In the genomic region with DNA sequence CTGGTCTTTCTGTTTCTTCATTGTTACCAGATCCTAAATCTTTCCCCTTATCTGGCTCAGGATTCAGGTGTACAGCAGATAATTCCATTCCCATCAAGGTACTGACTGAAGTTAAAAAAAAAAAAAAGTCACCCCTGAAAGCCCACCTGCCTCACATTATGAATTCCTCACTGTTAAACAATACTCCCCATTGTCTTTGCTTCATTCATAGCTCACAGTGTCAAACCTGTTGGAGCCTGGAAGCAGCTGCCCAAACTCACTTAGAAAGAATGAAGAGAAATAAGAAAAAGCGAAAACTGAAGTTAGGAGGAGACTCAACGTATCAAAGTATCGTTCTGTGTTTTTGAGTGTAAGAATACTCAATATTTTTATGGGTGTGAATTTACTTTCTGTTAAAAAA, we compare ENCODE assay signal across 17 cellular contexts. TPM values are rescaled to one million over a fixed set of nuclear protein-coding genes. Genes with fewer than 3 reads are reported as not detected.
DNase-seq lines count a peak whose midpoint lies in the region; ATAC-seq and TF ChIP-seq lines count a peak whose summit lies in the region.
"Had no signal": no experiment of that assay in that cellular context is flagged by ENCODE, and none has a peak within 500 bp of the region (broad histone marks: within the 10 kb centered on the region; RNA-seq: fewer than 3 reads in every experiment).

No MANE protein-coding gene starts in this region.

- H3K27me3 Mint-ChIP-seq in Calu3 (ENCODE audit: unreplicated experiment) (no peaks in the 10 kb centered on the region), GM23338 (ENCODE audit: insufficient read depth, low read depth, poor library complexity) (peaks cover 25% of the 10 kb centered on the region), brain (peaks cover 50% of the 10 kb centered on the region)

- no peak for ATAC-seq in GM23338
- no peak for ATAC-seq in psoas muscle
- ATAC-seq in HG03039 (IDR thresholded peaks at IDR 0.05; ENCODE audit: unreplicated experiment), result no peak
- ATAC-seq in GM18502 (IDR thresholded peaks at IDR 0.05; ENCODE audit: poor library complexity, unreplicated experiment), result no peak

- H3K36me3 ChIP-seq in GM23338 (ENCODE audit: insufficient read depth), result no peaks in the 10 kb centered on the region
- no peaks in the 10 kb centered on the region for H3K36me3 ChIP-seq in psoas muscle (ENCODE audit: insufficient read depth in 1 of 2, low read depth in 1 of 2)
- H3K36me3 ChIP-seq: HAP-1, SJCRH30 had no signal

- intact Hi-C loops in Calu3 (cut with micrococcal nuclease; ENCODE audit: unreplicated experiment) (loop anchor here (5.0 kb wide), 1 partner anchor 33 kb away; no protein-coding TSS in a partner anchor), psoas muscle (cut with DNase I) (loop anchor here (5.0 kb wide), 3 partner anchors 33 to 122 kb away; partner anchors contain the start of gene GOPC (in 1 of the 2))

- DNase-seq in Calu3, result no peak
- no peak for DNase-seq in GM23338 (ENCODE audit: low spot score)
- no peak for DNase-seq in psoas muscle
- no peak for DNase-seq in activated naive CD4-positive, alpha-beta T cell treated with anti-CD3 and anti-CD28 coated beads, Interleukin-2, amount 50 U/mL, for 16 hours
- DNase-seq: DMS79, NCI-H1694, NCI-H2081 treated with DMSO at 0.1 percent for 48 hours, NCI-H510A, PC-9 had no signal

- H3K27ac Mint-ChIP-seq in Calu3 (ENCODE audit: unreplicated experiment) (no peak overlapping the region), GM23338 (no peak overlapping the region), brain (no peak overlapping the region)

- H3K4me3 ChIP-seq in GM23338 (peak overlapping the region; percentile 85), psoas muscle (no peak overlapping the region)
- H3K4me3 ChIP-seq: HAP-1, PC-9, SJCRH30 had no signal

- CTCF ChIA-PET in Calu3 (lab: Charles Lee), result interaction anchor here (0.7 to 1.5 kb wide), 2 partner anchors 10 to 28 kb away, joined by 3 to 8 read pairs; no protein-coding TSS in a partner anchor

- peaks cover 40% of the 10 kb centered on the region for H3K4me1 ChIP-seq in GM23338 (ENCODE audit: insufficient read depth)
- peaks cover 12% of the 10 kb centered on the region for H3K4me1 ChIP-seq in psoas muscle

- H3K36me3 Mint-ChIP-seq in Calu3 (ENCODE audit: insufficient read depth, unreplicated experiment) (peaks cover 28% of the 10 kb centered on the region), GM23338 (ENCODE audit: low read depth) (no peaks in the 10 kb centered on the region; the same call in 2 of the 3 replicates), brain (no peaks in the 10 kb centered on the region)

- H4K20me1 ChIP-seq in GM23338 (replicated peaks; ENCODE audit: insufficient read depth), result 0 out of 2 replicates have a peak, but pooled peaks cover 3% of the 10 kb centered on the region

- H3K9me2 ChIP-seq in GM23338 (ENCODE audit: insufficient read depth), result no peaks in the 10 kb centered on the region

- H3K27me3 ChIP-seq in GM23338 (ENCODE audit: insufficient read depth), result peaks cover 44% of the 10 kb centered on the region
- no peaks in the 10 kb centered on the region for H3K27me3 ChIP-seq in psoas muscle (ENCODE audit: insufficient read depth in 3 of 3, low read length in 2 of 3)
- H3K27me3 ChIP-seq: SJCRH30 had no signal

- H3K9me3 Mint-ChIP-seq in Calu3 (ENCODE audit: low read depth, unreplicated experiment) (no peaks in the 10 kb centered on the region), GM23338 (no peaks in the 10 kb centered on the region; the same call in 2 of the 3 replicates), brain (peaks cover 0 to 5% (median 0%) of the 10 kb centered on the region in 5 experiments)
- H3K9me3 Mint-ChIP-seq: CD8-positive, alpha-beta memory T cell had no signal

- H3K79me2 ChIP-seq in GM23338 (replicated peaks; ENCODE audit: insufficient read depth), result no peaks in the 10 kb centered on the region; the same call in 1 of the 2 replicates

- peaks cover 7% of the 10 kb centered on the region for H3F3A ChIP-seq in GM23338 (replicated peaks; ENCODE audit: low read depth)

- H3K4me1 Mint-ChIP-seq in Calu3 (ENCODE audit: low read depth, unreplicated experiment), result peaks cover 29% of the 10 kb centered on the region
- peaks cover 44% of the 10 kb centered on the region for H3K4me1 Mint-ChIP-seq in GM23338
- H3K4me1 Mint-ChIP-seq in brain, result peaks cover 29% of the 10 kb centered on the region

- no peak overlapping the region for H2AFZ ChIP-seq in GM23338
- H2AFZ ChIP-seq: PC-9 had no signal

- no peaks in the 10 kb centered on the region for H3K9me3 ChIP-seq in psoas muscle
- H3K9me3 ChIP-seq: HAP-1, SJCRH30 had no signal

- H3K4me3 Mint-ChIP-seq in Calu3 (ENCODE audit: low read depth, unreplicated experiment) (peak overlapping the region; percentile 91), GM23338 (no peak overlapping the region), brain (peak overlapping the region in 4 of 5 experiments; percentile 4 to 50 (median 18))

- H3K27ac ChIP-seq in GM23338 (ENCODE audit: low read depth) (no peak overlapping the region), psoas muscle (peak overlapping the region; percentile 93)
- H3K27ac ChIP-seq: KMS-11, PC-9, SJCRH30 had no signal

- no TSS peak for BruUV-seq in Calu3 (replicated peaks; lab: Mats Ljungman, UMichigan)

- H3K4me2 ChIP-seq in GM23338, result peak overlapping the region; percentile 91
- H3K4me2 ChIP-seq: KMS-11, PC-9 had no signal

- TF ChIP-seq CTCF in Calu3 (IDR thresholded peaks at IDR 0.05; ENCODE audit: unreplicated experiment), result no peak
- TF ChIP-seq CTCF in GM23338 (conservative IDR thresholded peaks at IDR 0.05; ENCODE audit: low read depth in 2 of 2), result no peak
- TF ChIP-seq CTCF in brain (conservative IDR thresholded peaks at IDR 0.05), result no peak
- no peak for TF ChIP-seq CTCF in psoas muscle (IDR thresholded peaks at IDR 0.05)

- 63 to 80% (median 64%) methylated on average over 3 of the region's 3 CpGs for WGBS in psoas muscle, 3 donors

TF ChIP-seq in GM23338, 12 proteins besides CTCF, POLR2A, EP300 and RAD21 (continues in another document):
- TF ChIP-seq POLR2AphosphoS5 (IDR thresholded peaks at IDR 0.05; ENCODE audit: low read depth) (no peak), EZH2 (IDR thresholded peaks at IDR 0.05; ENCODE audit: low read depth, unreplicated experiment) (no peak), STAT1 (IDR thresholded peaks at IDR 0.05; ENCODE audit: unreplicated experiment) (no peak)
- TF ChIP-seq, protein P1, sequence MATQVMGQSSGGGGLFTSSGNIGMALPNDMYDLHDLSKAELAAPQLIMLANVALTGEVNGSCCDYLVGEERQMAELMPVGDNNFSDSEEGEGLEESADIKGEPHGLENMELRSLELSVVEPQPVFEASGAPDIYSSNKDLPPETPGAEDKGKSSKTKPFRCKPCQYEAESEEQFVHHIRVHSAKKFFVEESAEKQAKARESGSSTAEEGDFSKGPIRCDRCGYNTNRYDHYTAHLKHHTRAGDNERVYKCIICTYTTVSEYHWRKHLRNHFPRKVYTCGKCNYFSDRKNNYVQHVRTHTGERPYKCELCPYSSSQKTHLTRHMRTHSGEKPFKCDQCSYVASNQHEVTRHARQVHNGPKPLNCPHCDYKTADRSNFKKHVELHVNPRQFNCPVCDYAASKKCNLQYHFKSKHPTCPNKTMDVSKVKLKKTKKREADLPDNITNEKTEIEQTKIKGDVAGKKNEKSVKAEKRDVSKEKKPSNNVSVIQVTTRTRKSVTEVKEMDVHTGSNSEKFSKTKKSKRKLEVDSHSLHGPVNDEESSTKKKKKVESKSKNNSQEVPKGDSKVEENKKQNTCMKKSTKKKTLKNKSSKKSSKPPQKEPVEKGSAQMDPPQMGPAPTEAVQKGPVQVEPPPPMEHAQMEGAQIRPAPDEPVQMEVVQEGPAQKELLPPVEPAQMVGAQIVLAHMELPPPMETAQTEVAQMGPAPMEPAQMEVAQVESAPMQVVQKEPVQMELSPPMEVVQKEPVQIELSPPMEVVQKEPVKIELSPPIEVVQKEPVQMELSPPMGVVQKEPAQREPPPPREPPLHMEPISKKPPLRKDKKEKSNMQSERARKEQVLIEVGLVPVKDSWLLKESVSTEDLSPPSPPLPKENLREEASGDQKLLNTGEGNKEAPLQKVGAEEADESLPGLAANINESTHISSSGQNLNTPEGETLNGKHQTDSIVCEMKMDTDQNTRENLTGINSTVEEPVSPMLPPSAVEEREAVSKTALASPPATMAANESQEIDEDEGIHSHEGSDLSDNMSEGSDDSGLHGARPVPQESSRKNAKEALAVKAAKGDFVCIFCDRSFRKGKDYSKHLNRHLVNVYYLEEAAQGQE (IDR thresholded peaks at IDR 0.05; ENCODE audit: unreplicated experiment), result no peak

RNA-seq across cellular contexts. Expression of gene DCBLD1, which starts 1.8 kb away (rescaled TPM):
- total RNA-seq in Calu3 (2022) (22.3 and 28.2 TPM in 2 replicates), psoas muscle (1 to 10 TPM; 4.0 to 9.0 (median 5.2) TPM)
- 7.6 and 25.7 TPM in 2 replicates for total RNA-seq in GM23338 (2014; rRNA removed; shearing (Covaris generic))
- polyA plus RNA-seq in GM23338 (2016; fragmentation: Nextera tagmentation; extraction: Ambion mirVana) (3.2 and 4.2 TPM in 2 replicates), brain (ENCODE audit: insufficient read depth, low read depth, low replicate concordance) (2.4 TPM), psoas muscle (1 to 10 TPM; 2.0 to 5.1 (median 2.9) TPM)

RNA-seq across cellular contexts. Expression of gene ROS1, which starts 54.9 kb away (rescaled TPM):
- total RNA-seq in Calu3 (2022) (5.1 and 8.1 TPM in 2 replicates), psoas muscle (under 1 TPM in 1 of 4 donors, not detected in 3; 0.06 TPM)
- not detected in 2 replicates for total RNA-seq in GM23338 (2014; rRNA removed; shearing (Covaris generic))
- polyA plus RNA-seq in GM23338 (2016; fragmentation: Nextera tagmentation; extraction: Ambion mirVana) (not detected in 2 replicates), brain (ENCODE audit: insufficient read depth, low read depth, low replicate concordance) (not detected), psoas muscle (under 1 TPM in 1 of 3 donors, not detected in 2; 0.04 TPM)
- total RNA-seq: CD8-positive, alpha-beta memory T cell; HT-29; PC-9 had no signal
- polyA plus RNA-seq: CD8-positive, alpha-beta memory T cell had no signal
